In the genomic region with DNA sequence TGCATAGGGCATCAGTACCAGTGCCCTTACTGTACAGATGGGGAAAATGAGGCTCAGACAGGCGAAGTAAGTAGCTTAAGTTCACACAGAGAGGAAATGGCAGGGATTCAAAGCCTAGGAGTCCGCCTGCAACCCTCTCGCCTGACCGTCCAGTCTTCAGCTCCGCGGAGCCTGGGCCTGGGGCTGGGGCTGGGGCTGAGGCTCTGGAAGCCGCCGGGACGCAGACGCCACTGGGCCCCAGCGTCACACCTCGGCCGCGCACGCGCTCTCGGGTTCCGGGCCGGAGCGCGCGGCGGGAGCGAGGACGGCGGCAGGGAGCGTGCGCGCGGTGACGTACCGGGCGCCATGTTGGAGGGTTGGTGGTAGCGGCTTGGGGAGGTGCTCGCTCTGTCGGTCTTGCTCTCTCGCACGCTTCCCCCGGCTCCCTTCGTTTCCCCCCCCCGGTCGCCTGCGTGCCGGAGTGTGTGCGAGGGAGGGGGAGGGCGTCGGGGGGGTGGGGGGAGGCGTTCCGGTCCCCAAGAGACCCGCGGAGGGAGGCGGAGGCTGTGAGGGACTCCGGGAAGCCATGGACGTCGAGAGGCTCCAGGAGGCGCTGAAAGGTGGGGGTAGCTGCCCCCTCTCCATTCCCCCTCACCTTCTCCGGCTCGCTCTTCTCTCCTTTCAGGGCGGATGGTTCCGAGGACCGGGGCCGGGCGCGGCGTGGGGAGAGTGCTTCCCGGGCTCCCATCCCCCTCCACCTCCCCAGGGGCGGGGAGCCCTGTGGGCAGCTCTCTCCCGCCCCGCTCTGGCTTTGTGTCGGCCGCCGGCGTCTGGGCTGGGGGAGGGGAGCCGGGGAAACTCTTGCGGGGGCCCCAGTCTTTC, we compare ENCODE assay signal across 8 cellular contexts. TPM values are rescaled to one million over a fixed set of nuclear protein-coding genes. Genes with fewer than 3 reads are reported as not detected.
DNase-seq lines count a peak whose midpoint lies in the region; ATAC-seq and TF ChIP-seq lines count a peak whose summit lies in the region.

A gene with protein sequence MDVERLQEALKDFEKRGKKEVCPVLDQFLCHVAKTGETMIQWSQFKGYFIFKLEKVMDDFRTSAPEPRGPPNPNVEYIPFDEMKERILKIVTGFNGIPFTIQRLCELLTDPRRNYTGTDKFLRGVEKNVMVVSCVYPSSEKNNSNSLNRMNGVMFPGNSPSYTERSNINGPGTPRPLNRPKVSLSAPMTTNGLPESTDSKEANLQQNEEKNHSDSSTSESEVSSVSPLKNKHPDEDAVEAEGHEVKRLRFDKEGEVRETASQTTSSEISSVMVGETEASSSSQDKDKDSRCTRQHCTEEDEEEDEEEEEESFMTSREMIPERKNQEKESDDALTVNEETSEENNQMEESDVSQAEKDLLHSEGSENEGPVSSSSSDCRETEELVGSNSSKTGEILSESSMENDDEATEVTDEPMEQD (plus strand): TSS at position 339 of the 861 bp plus-strand sequence. CDS start 227 bp downstream, at position 566.

- no peaks in the 10 kb centered on the region for H3K9me3 ChIP-seq in stomach smooth muscle (ENCODE audit: control insufficient read depth in 2 of 2, low read length in 2 of 2)

- ATAC-seq in GM21737 (IDR thresholded peaks at IDR 0.05; ENCODE audit: unreplicated experiment), result peak; percentile 93

- H3K27me3 ChIP-seq in stomach smooth muscle (ENCODE audit: control insufficient read depth in 1 of 2, insufficient read depth in 2 of 2, low read length in 2 of 2), result no peaks in the 10 kb centered on the region

- peak; percentile 95 for TF ChIP-seq POLR2A in Raji (IDR thresholded peaks at IDR 0.05; ENCODE audit: insufficient read depth, low read depth, low read length)

- H3K27ac Mint-ChIP-seq in neural crest cell (ENCODE audit: unreplicated experiment), result peak within 1 kb of the TSS; percentile 95

- H3K36me3 Mint-ChIP-seq in neural crest cell (ENCODE audit: low read depth), result peaks cover 9% of the 10 kb centered on the region

- peaks cover 37% of the 10 kb centered on the region for H3K4me1 Mint-ChIP-seq in neural crest cell

- peak within 1 kb of the TSS; percentile 92 for H3K4me3 Mint-ChIP-seq in neural crest cell

- peak within 1 kb of the TSS; percentile 52 to 99 for H3K9ac ChIP-seq in stomach smooth muscle (ENCODE audit: low read length in 2 of 2)

- TF ChIP-seq CTCF in neural crest cell (conservative IDR thresholded peaks at IDR 0.05), result no peak

- peaks cover 4 to 8% of the 10 kb centered on the region in 2 donors for H3K36me3 ChIP-seq in stomach smooth muscle (ENCODE audit: control insufficient read depth in 2 of 2, insufficient read depth in 2 of 2, low read length in 2 of 2)

- peaks cover 18% of the 10 kb centered on the region for H3K4me1 ChIP-seq in stomach smooth muscle (ENCODE audit: control insufficient read depth, insufficient read depth, low read length)

- no peaks in the 10 kb centered on the region for H3K9me3 Mint-ChIP-seq in neural crest cell

- peak; percentile 91 for DNase-seq in EH (ENCODE audit: low read depth)
- peak; percentile 72 for DNase-seq in KG1 (lab: John Stamatoyannopoulos, UW)
- DNase-seq in activated effector memory CD4-positive, alpha-beta T cell treated with anti-CD3 and anti-CD28 coated beads, Interleukin-2, amount 50 U/mL, for 16 hours, result peak; percentile 97
- peak; percentile 76 for DNase-seq in fibroblast of the conjunctiva (ENCODE audit: low read depth)
- DNase-seq in neural crest cell (ENCODE audit: low read depth, low spot score), result peak; percentile 82

- peak within 1 kb of the TSS; percentile 96 for H3K27ac ChIP-seq in stomach smooth muscle (ENCODE audit: low read length)

- peak within 1 kb of the TSS; percentile 65 to 83 for H3K4me3 ChIP-seq in stomach smooth muscle (ENCODE audit: low read length in 2 of 2)

- no peaks in the 10 kb centered on the region for H3K27me3 Mint-ChIP-seq in neural crest cell (ENCODE audit: low read depth)

RNA-seq across cellular contexts. Expression of the gene that starts here (rescaled TPM):
- total RNA-seq in neural crest cell, result 99.9 and 105 TPM in 2 replicates

Comparison
In these comparisons a context has a peak if more than half of its experiments do, and no peak if none do; other contexts are left out.
1. Peak in every context shown above with its lines: DNase-seq, ATAC-seq, H3K4me3 ChIP-seq and H3K27ac ChIP-seq.